In the genomic region with DNA sequence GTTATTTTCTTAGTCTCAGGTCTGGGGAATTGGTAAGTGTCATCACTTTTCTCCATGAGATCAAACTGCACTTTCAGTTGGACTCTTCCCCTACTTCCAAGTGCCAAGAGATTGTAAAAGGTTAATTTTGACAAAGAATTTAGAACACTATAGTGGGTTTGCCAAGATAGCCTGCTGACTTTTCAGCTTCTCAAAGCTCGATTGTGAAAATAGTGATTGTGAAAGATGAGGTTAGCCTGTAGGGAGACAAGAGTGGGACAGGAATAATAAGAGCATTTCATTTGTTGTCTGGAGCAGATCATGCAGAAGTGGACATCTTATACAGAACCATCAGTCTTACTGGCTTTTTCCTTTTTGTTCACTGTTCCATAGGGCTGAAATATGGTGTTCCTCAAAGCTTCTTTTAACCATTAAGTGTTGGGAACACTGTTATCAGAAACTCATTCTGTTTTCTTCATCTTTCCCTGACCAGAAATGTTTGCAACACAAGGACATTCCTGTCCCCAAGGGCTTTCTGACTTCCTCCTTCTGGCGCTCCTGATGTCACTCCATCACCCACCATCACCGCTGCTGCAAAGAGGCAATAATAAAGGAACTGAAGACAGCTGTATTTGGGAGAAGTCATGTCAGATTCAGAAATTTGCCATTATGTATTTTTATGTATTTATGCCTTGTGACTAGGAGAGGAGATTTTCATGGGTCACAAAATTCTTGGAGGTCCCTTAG, we compare ENCODE assay signal across 20 cellular contexts. TPM values are rescaled to one million over a fixed set of nuclear protein-coding genes. Genes with fewer than 3 reads are reported as not detected.
A peak's percentile ranks its signal among the peaks of the same experiment; 100 is the strongest.
DNase-seq lines count a peak whose midpoint lies in the region; ATAC-seq and TF ChIP-seq lines count a peak whose summit lies in the region.
"Had no signal": no experiment of that assay in that cellular context is flagged by ENCODE, and none has a peak within 500 bp of the region (broad histone marks: within the 10 kb centered on the region; RNA-seq: fewer than 3 reads in every experiment).

No MANE protein-coding gene starts in this region.

- DNase-seq in NOMO-1 treated with DMSO at 0.1 percent for 48 hours (lab: John Stamatoyannopoulos, UW; ENCODE audit: unreplicated experiment) (peak; percentile 10), NOMO-1 (lab: John Stamatoyannopoulos, UW; ENCODE audit: unreplicated experiment in 2 of 2) (no peak), SK-MEL-5 (ENCODE audit: low read depth, low spot score) (peak; percentile 67), fibroblast of the aortic adventitia (ENCODE audit: low read depth) (peak; percentile 35), sciatic nerve (ENCODE audit: low spot score) (no peak), NCI-H1105 treated with DMSO at 0.1 percent for 48 hours (lab: John Stamatoyannopoulos, UW) (no peak)
- DNase-seq in stimulated activated CD4-positive, alpha-beta T cell treated with anti-CD3 and anti-CD28 coated beads, Interleukin-12 subunit alpha, Interleukin-12 subunit beta, amount 100 ng/mL, for 4 hours = no peak
- DNase-seq in activated effector memory CD4-positive, alpha-beta T cell treated with anti-CD3 and anti-CD28 coated beads, Interleukin-2, amount 50 U/mL, for 16 hours = no peak
- DNase-seq: 8988T; activated CD4-positive, alpha-beta T cell treated with anti-CD3 and anti-CD28 coated beads for 48 hours; activated CD8-positive, alpha-beta memory T cell treated with anti-CD3 and anti-CD28 coated beads, Interleukin-2, amount 50 U/mL, for 4 hours; activated naive CD4-positive, alpha-beta T cell; anterior cingulate cortex; effector CD8-positive, alpha-beta T cell; EL; head of caudate nucleus; lower lobe of right lung; NCI-H1436; NCI-H524; T-cell had no signal

- no peak overlapping the region for H3K4me3 ChIP-seq in fibroblast of the aortic adventitia (ENCODE audit: low read depth, low read length)
- H3K4me3 ChIP-seq: lower lobe of right lung had no signal

- intact Hi-C loops in sciatic nerve (cut with DNase I) = no loop called here

- in situ Hi-C loops in SK-MEL-5 (cut with HindIII; ENCODE audit: low pct_unique_long_range_greater_than_20kb, low sequenced_read_pairs) = no loop called here

- ATAC-seq in sciatic nerve = peak; percentile 93
- ATAC-seq: T-cell had no signal

- TF ChIP-seq CTCF in fibroblast of the aortic adventitia (IDR thresholded peaks at IDR 0.05; ENCODE audit: insufficient read depth, low read length) = no peak

RNA-seq across cellular contexts. Expression of gene SPTAN1, which starts 11.6 kb away (rescaled TPM):
- total RNA-seq in SK-MEL-5 (2014; rRNA removed; shearing (Covaris generic)) = 91.4 and 114 TPM in 2 replicates
- polyA plus RNA-seq in SK-MEL-5 (2015; cell fraction: cytosol; rRNA removed) = 95.4 and 113 TPM in 2 replicates
- 193 and 225 TPM in 2 replicates for polyA plus RNA-seq in SK-MEL-5 (2015; cell fraction: nucleus; rRNA removed)
- total RNA-seq in fibroblast of the aortic adventitia (ENCODE audit: low replicate concordance) (287 and 673 TPM in 2 replicates), sciatic nerve (794 TPM)

RNA-seq across cellular contexts. Expression of gene GLE1, which starts 36.3 kb away (rescaled TPM):
- total RNA-seq in SK-MEL-5 (2014; rRNA removed; shearing (Covaris generic)) = 42.2 and 43.3 TPM in 2 replicates
- polyA plus RNA-seq in SK-MEL-5 (2015; cell fraction: cytosol; rRNA removed) = 31.2 and 40.8 TPM in 2 replicates
- polyA plus RNA-seq in SK-MEL-5 (2015; cell fraction: nucleus; rRNA removed) = 21.8 and 23.2 TPM in 2 replicates
- total RNA-seq in fibroblast of the aortic adventitia (ENCODE audit: low replicate concordance) (15.9 and 42.6 TPM in 2 replicates), sciatic nerve (19.3 TPM)

Comparison
In these comparisons a context has a peak if more than half of its experiments do, and no peak if none do; other contexts are left out.
1. DNase-seq: peak in NOMO-1 treated with DMSO at 0.1 percent for 48 hours (single experiment), SK-MEL-5 (single experiment) and fibroblast of the aortic adventitia (single experiment); none in NOMO-1 (0 of 2), sciatic nerve (single experiment), stimulated activated CD4-positive, alpha-beta T cell treated with anti-CD3 and anti-CD28 coated beads, Interleukin-12 subunit alpha, Interleukin-12 subunit beta, amount 100 ng/mL, for 4 hours (single experiment), activated effector memory CD4-positive, alpha-beta T cell treated with anti-CD3 and anti-CD28 coated beads, Interleukin-2, amount 50 U/mL, for 16 hours (single experiment) and NCI-H1105 treated with DMSO at 0.1 percent for 48 hours (single experiment).